14 cellular contexts compared by ENCODE assay signal in the genomic region with DNA sequence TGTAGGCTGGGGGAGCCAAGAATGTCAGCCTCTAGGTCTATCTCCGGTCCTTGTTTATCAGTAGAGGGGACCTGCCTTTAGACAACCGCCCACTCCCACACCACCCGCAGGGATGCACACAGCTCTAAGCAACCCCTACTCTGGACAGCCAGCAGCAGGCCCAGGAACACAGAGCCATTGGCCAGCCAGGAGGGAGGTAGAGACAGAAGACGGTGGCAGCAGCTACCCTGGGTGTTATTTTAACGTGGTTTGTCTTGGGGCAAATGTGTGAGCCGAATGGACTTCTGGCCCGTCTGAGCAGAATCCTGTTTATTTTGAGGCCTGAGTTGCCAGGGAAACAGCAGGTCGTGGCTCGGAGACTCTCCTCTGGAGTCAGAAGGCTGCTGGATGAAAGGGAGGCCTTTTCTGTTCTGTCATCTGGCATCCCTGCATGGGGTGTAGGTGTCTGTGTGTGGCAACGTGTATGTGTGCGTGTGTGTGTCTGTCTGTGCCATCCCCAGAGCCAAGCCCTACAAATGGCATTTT. TPM values are rescaled to one million over a fixed set of nuclear protein-coding genes. Genes with fewer than 3 reads are reported as not detected.
DNase-seq lines count a peak whose midpoint lies in the region; ATAC-seq and TF ChIP-seq lines count a peak whose summit lies in the region.
"Had no signal": no experiment of that assay in that cellular context is flagged by ENCODE, and none has a peak within 500 bp of the region (broad histone marks: within the 10 kb centered on the region; RNA-seq: fewer than 3 reads in every experiment).

No MANE protein-coding gene starts in this region.

- no peaks in the 10 kb centered on the region for H3K36me3 ChIP-seq in suprapubic skin

- peaks cover 32% of the 10 kb centered on the region for H3K4me1 ChIP-seq in suprapubic skin

- POLR2A ChIA-PET in RWPE1 (lab: Yijun Ruan, JAX; ENCODE audit: low non-redundant PET): no interaction called here

- TF ChIP-seq CTCF in RWPE1 (conservative IDR thresholded peaks at IDR 0.05; ENCODE audit: low read depth) (no peak), dorsolateral prefrontal cortex (IDR thresholded peaks at IDR 0.05 in 54 of 56, conservative IDR thresholded peaks at IDR 0.05 in 2 of 56; ENCODE audit: low read depth in 1 of 56, partially characterized antibody in 56 of 56) (no peak), suprapubic skin (IDR thresholded peaks at IDR 0.05) (no peak)

- ATAC-seq in HG02763 (IDR thresholded peaks at IDR 0.05; ENCODE audit: unreplicated experiment) (no peak), GM18868 (IDR thresholded peaks at IDR 0.05; ENCODE audit: unreplicated experiment) (no peak)
- ATAC-seq: activated CD4-positive, alpha-beta T cell treated with anti-CD3 and anti-CD28 coated beads for 36 hours had no signal

- H3K27ac ChIP-seq in RWPE1: peak overlapping the region; percentile 92
- peak overlapping the region; percentile 79 to 99 (median 97) for H3K27ac ChIP-seq in dorsolateral prefrontal cortex
- peak overlapping the region; percentile 16 for H3K27ac ChIP-seq in suprapubic skin
- H3K27ac ChIP-seq: GM23248, KMS-11 had no signal

- DNase-seq in RWPE1 (ENCODE audit: low spot score) (peak; percentile 58), dorsolateral prefrontal cortex (peak in 2 of 10 donors; percentile 17 to 49), medulla oblongata (ENCODE audit: extremely low spot score) (peak; percentile 64), suprapubic skin (ENCODE audit: low spot score in 2 of 2) (no peak), NCI-H526 (lab: John Stamatoyannopoulos, UW) (no peak)
- DNase-seq in stimulated activated naive CD4-positive, alpha-beta T cell treated with Interleukin-2 at 50 U/mL for 16 hours (lab: John Stamatoyannopoulos, UW): no peak
- DNase-seq: activated CD4-positive, alpha-beta T cell treated with anti-CD3 and anti-CD28 coated beads for 36 hours; DND-41; GM23248; SIG-M5 had no signal

- H3K27me3 ChIP-seq in dorsolateral prefrontal cortex (no peaks in the 10 kb centered on the region), suprapubic skin (no peaks in the 10 kb centered on the region)

- CTCF ChIA-PET in RWPE1 (lab: Yijun Ruan, JAX): interaction anchor here (0.6 to 3.1 kb wide), 5 partner anchors 13 to 195 kb away, joined by 3 to 25 read pairs (median 8); no protein-coding TSS in a partner anchor

- TF ChIP-seq EP300 in suprapubic skin (IDR thresholded peaks at IDR 0.05): no peak

- no peak for TF ChIP-seq POLR2A in suprapubic skin (IDR thresholded peaks at IDR 0.05)

- 32% methylated on average over 7 of the region's 11 CpGs for WGBS in suprapubic skin

- no peaks in the 10 kb centered on the region for H3K9me3 ChIP-seq in suprapubic skin

- H3K4me3 ChIP-seq in dorsolateral prefrontal cortex (peak overlapping the region in 54 of 59 donors; percentile 0 to 71 (median 51)), suprapubic skin (no peak overlapping the region)
- H3K4me3 ChIP-seq: GM23248 had no signal

- intact Hi-C loops in dorsolateral prefrontal cortex (cut with DNase I): no loop called here

RNA-seq across cellular contexts. Expression of a gene that starts 0.4 kb away (rescaled TPM):
- 100 to 1,000 TPM in 85 of 120 experiments, 10 to 100 TPM in 35; 39.6 to 342 (median 131) TPM for total RNA-seq in dorsolateral prefrontal cortex
- 1 to 10 TPM in 3 of 4 donors, under 1 TPM in 1; 0.48 to 2.5 (median 1.9) TPM for total RNA-seq in suprapubic skin
- total RNA-seq: activated CD4-positive, alpha-beta T cell treated with anti-CD3 and anti-CD28 coated beads for 36 hours; endothelial cell of umbilical vein had no signal

Comparison
In these comparisons a context has a peak if more than half of its experiments do, and no peak if none do; other contexts are left out.
1. DNase-seq: peak in RWPE1 (single experiment) and medulla oblongata (single experiment); none in suprapubic skin (0 of 2), NCI-H526 (0 of 2) and stimulated activated naive CD4-positive, alpha-beta T cell treated with Interleukin-2 at 50 U/mL for 16 hours (single experiment).
2. H3K27ac ChIP-seq: peak in every context shown above with its lines; median percentile 97 in dorsolateral prefrontal cortex; 92 in RWPE1; 16 in suprapubic skin.
3. RNA of a gene that starts 0.4 kb away (total RNA-seq): 39.6 to 342 TPM in dorsolateral prefrontal cortex; 0.48 to 2.5 TPM in suprapubic skin; every median in the first group is over 10 times any median in the second.